33 cellular contexts compared by ENCODE assay signal in genomic region chr6:25980935-25981334, GRCh38. TPM values are rescaled to one million over a fixed set of nuclear protein-coding genes. Genes with fewer than 3 reads are reported as not detected.
DNase-seq lines count a peak whose midpoint lies in the region; ATAC-seq and TF ChIP-seq lines count a peak whose summit lies in the region.
"Had no signal": no experiment of that assay in that cellular context is flagged by ENCODE, and none has a peak within 500 bp of the region (broad histone marks: within the 10 kb centered on the region; RNA-seq: fewer than 3 reads in every experiment).

No MANE protein-coding gene starts in this region.

- H3K4me1 ChIP-seq in CD8-positive, alpha-beta T cell (ENCODE audit: insufficient read depth, low read length): no peaks in the 10 kb centered on the region
- H3K4me1 ChIP-seq in esophagus squamous epithelium: no peaks in the 10 kb centered on the region
- H3K4me1 ChIP-seq in HAP-1: peaks cover 14% of the 10 kb centered on the region
- H3K4me1 ChIP-seq: right lobe of liver, thyroid gland, vagina had no signal

- POLR2A ChIA-PET in CD8-positive, alpha-beta T cell (lab: Charles Lee): no interaction called here

- H3K27ac Mint-ChIP-seq in activated CD4-positive, alpha-beta T cell treated with anti-CD3 and anti-CD28 coated beads, Interleukin-2, amount 10 ng/mL, durations not matched to agents 24 days and 14 days: peak overlapping the region; percentile 43
- H3K27ac Mint-ChIP-seq in CD8-positive, alpha-beta T cell: peak overlapping the region; percentile 55
- H3K27ac Mint-ChIP-seq in central memory CD8-positive, alpha-beta T cell (ENCODE audit: low read depth): peak overlapping the region; percentile 17
- peak overlapping the region; percentile 18 to 72 for H3K27ac Mint-ChIP-seq in natural killer cell
- H3K27ac Mint-ChIP-seq: T-helper 1 cell treated with Interleukin-12 subunit alpha and Interleukin-12 subunit beta and Interleukin-4 antibody, amounts not matched to agents 30 μg/mL and 1 μg/mL, for 36 hours had no signal

- H3K4me1 Mint-ChIP-seq in activated CD4-positive, alpha-beta T cell treated with anti-CD3 and anti-CD28 coated beads, Interleukin-2, amount 10 ng/mL, durations not matched to agents 24 days and 14 days: peaks cover 19% of the 10 kb centered on the region
- peaks cover 20% of the 10 kb centered on the region for H3K4me1 Mint-ChIP-seq in CD8-positive, alpha-beta T cell (ENCODE audit: low read depth)
- peaks cover 42% of the 10 kb centered on the region for H3K4me1 Mint-ChIP-seq in central memory CD8-positive, alpha-beta T cell
- H3K4me1 Mint-ChIP-seq in natural killer cell: peaks cover 19 to 26% of the 10 kb centered on the region in 2 donors

- WGBS in esophagus squamous epithelium, 2 donors: 94 to 100% methylated on average over 2 of the region's 2 CpGs

- H3K27ac ChIP-seq in CD8-positive, alpha-beta T cell (ENCODE audit: low read depth, low read length): no peak overlapping the region
- no peak overlapping the region for H3K27ac ChIP-seq in esophagus squamous epithelium
- H3K27ac ChIP-seq: neutrophil, PC-9, right lobe of liver, SK-N-MC, thyroid gland, vagina had no signal

- no peaks in the 10 kb centered on the region for H3K9me3 Mint-ChIP-seq in activated CD4-positive, alpha-beta T cell treated with anti-CD3 and anti-CD28 coated beads, Interleukin-2, amount 10 ng/mL, durations not matched to agents 24 days and 14 days
- no peaks in the 10 kb centered on the region for H3K9me3 Mint-ChIP-seq in CD8-positive, alpha-beta T cell
- no peaks in the 10 kb centered on the region for H3K9me3 Mint-ChIP-seq in central memory CD8-positive, alpha-beta T cell
- H3K9me3 Mint-ChIP-seq in natural killer cell: no peaks in the 10 kb centered on the region
- H3K9me3 Mint-ChIP-seq: CD14-positive monocyte; T-helper 1 cell treated with Interleukin-12 subunit alpha and Interleukin-12 subunit beta and Interleukin-4 antibody, amounts not matched to agents 30 μg/mL and 1 μg/mL, for 36 hours had no signal

- no peaks in the 10 kb centered on the region for H3K27me3 ChIP-seq in CD8-positive, alpha-beta T cell (ENCODE audit: insufficient read depth, low read length)
- H3K27me3 ChIP-seq in esophagus squamous epithelium (no peaks in the 10 kb centered on the region), HAP-1 (ENCODE audit: low read depth) (no peaks in the 10 kb centered on the region)
- H3K27me3 ChIP-seq: neutrophil, right lobe of liver, thyroid gland, vagina had no signal

- H3K27me3 Mint-ChIP-seq in activated CD4-positive, alpha-beta T cell treated with anti-CD3 and anti-CD28 coated beads, Interleukin-2, amount 10 ng/mL, durations not matched to agents 24 days and 14 days: no peaks in the 10 kb centered on the region
- H3K27me3 Mint-ChIP-seq in CD8-positive, alpha-beta T cell (ENCODE audit: low read depth): no peaks in the 10 kb centered on the region
- no peaks in the 10 kb centered on the region for H3K27me3 Mint-ChIP-seq in central memory CD8-positive, alpha-beta T cell
- H3K27me3 Mint-ChIP-seq in natural killer cell (ENCODE audit: low read depth in 2 of 2): no peaks in the 10 kb centered on the region

- in situ Hi-C loops in HAP-1 (cut with MboI; ENCODE audit: low sequenced_read_pairs): no loop called here

- no peak overlapping the region for H3K4me3 Mint-ChIP-seq in activated CD4-positive, alpha-beta T cell treated with anti-CD3 and anti-CD28 coated beads, Interleukin-2, amount 10 ng/mL, durations not matched to agents 24 days and 14 days
- H3K4me3 Mint-ChIP-seq in CD8-positive, alpha-beta T cell: no peak overlapping the region
- no peak overlapping the region for H3K4me3 Mint-ChIP-seq in central memory CD8-positive, alpha-beta T cell
- no peak overlapping the region for H3K4me3 Mint-ChIP-seq in natural killer cell
- H3K4me3 Mint-ChIP-seq: CD14-positive monocyte; T-helper 1 cell treated with Interleukin-12 subunit alpha and Interleukin-12 subunit beta and Interleukin-4 antibody, amounts not matched to agents 30 μg/mL and 1 μg/mL, for 36 hours had no signal

- CTCF ChIA-PET in CD8-positive, alpha-beta T cell (lab: Charles Lee): interaction anchor here (0.9 to 5.2 kb wide), 3 partner anchors 12 to 32 kb away, joined by 3 to 29 read pairs (median 10); no protein-coding TSS in a partner anchor

- no peak for ATAC-seq in CD8-positive, alpha-beta T cell
- no peak for ATAC-seq in central memory CD8-positive, alpha-beta T cell (replicated peaks; ENCODE audit: extremely low read depth, poor library complexity, severe bottlenecking)
- no peak for ATAC-seq in natural killer cell
- ATAC-seq in left cardiac atrium: no peak
- ATAC-seq: esophagus mucosa, right lobe of liver had no signal

- no peak for TF ChIP-seq CTCF in CD8-positive, alpha-beta T cell (IDR thresholded peaks at IDR 0.05)
- TF ChIP-seq CTCF in natural killer cell (IDR thresholded peaks at IDR 0.05) (no peak), esophagus squamous epithelium (IDR thresholded peaks at IDR 0.05) (no peak)

- no peak overlapping the region for H3K4me3 ChIP-seq in CD8-positive, alpha-beta T cell (ENCODE audit: low read depth, low read length)
- H3K4me3 ChIP-seq in esophagus squamous epithelium: no peak overlapping the region
- no peak overlapping the region for H3K4me3 ChIP-seq in HAP-1
- H3K4me3 ChIP-seq: PC-9, right lobe of liver, SK-N-MC, thyroid gland, vagina had no signal

- H3K36me3 ChIP-seq in CD8-positive, alpha-beta T cell (ENCODE audit: insufficient read depth, low read length): peaks cover 40% of the 10 kb centered on the region
- H3K36me3 ChIP-seq in esophagus squamous epithelium: peaks cover 17 to 99% (median 20%) of the 10 kb centered on the region in 3 donors
- H3K36me3 ChIP-seq in HAP-1 (replicated peaks): peaks cover 18% of the 10 kb centered on the region

- no peak for DNase-seq in activated CD4-positive, alpha-beta T cell treated with anti-CD3 and anti-CD28 coated beads, Interleukin-2, amount 10 ng/mL, durations not matched to agents 24 days and 14 days
- DNase-seq in activated CD4-positive, alpha-beta T cell treated with anti-CD3 and anti-CD28 coated beads for 1 hour: no peak
- DNase-seq in CD8-positive, alpha-beta T cell: no peak
- no peak for DNase-seq in central memory CD8-positive, alpha-beta T cell (ENCODE audit: low spot score in 2 of 2)
- no peak for DNase-seq in natural killer cell
- DNase-seq in esophagus squamous epithelium (lab: John Stamatoyannopoulos, UW): no peak
- DNase-seq in left cardiac atrium: no peak
- no peak for DNase-seq in HAP-1 (ENCODE audit: low spot score in 2 of 2)
- DNase-seq: activated T-cell treated with anti-CD3 and anti-CD28 coated beads, Interleukin-2, amount 50 U/mL, for 48 hours; central memory CD4-positive, alpha-beta T cell; dermis blood vessel endothelial cell; foreskin fibroblast; head of caudate nucleus; Karpas-422; NCI-H1417 treated with DMSO at 0.1 percent for 48 hours; NCI-H2081; NCI-H226; NCI-H526 treated with DMSO at 0.1 percent for 48 hours; PC-9; right lobe of liver; stimulated activated CD8-positive, alpha-beta memory T cell treated with anti-CD3 and anti-CD28 coated beads, Interleukin-4, amount 100 ng/mL, for 48 hours; thyroid gland had no signal

- H3K36me3 Mint-ChIP-seq in activated CD4-positive, alpha-beta T cell treated with anti-CD3 and anti-CD28 coated beads, Interleukin-2, amount 10 ng/mL, durations not matched to agents 24 days and 14 days (ENCODE audit: low read depth): peaks cover 71% of the 10 kb centered on the region
- peaks cover 75% of the 10 kb centered on the region for H3K36me3 Mint-ChIP-seq in CD8-positive, alpha-beta T cell
- H3K36me3 Mint-ChIP-seq in central memory CD8-positive, alpha-beta T cell (ENCODE audit: insufficient read depth): peaks cover 65% of the 10 kb centered on the region
- peaks cover 32% of the 10 kb centered on the region for H3K36me3 Mint-ChIP-seq in natural killer cell

- intact Hi-C loops in activated CD4-positive, alpha-beta T cell treated with anti-CD3 and anti-CD28 coated beads, Interleukin-2, amount 10 ng/mL, durations not matched to agents 24 days and 14 days (cut with micrococcal nuclease): no loop called here
- intact Hi-C loops in CD8-positive, alpha-beta T cell (cut with DNase I, micrococcal nuclease): no loop called here
- intact Hi-C loops in natural killer cell (cut with micrococcal nuclease): no loop called here
- intact Hi-C loops in esophagus squamous epithelium (cut with DNase I): no loop called here
- intact Hi-C loops in left cardiac atrium (cut with DNase I): no loop called here

- no peaks in the 10 kb centered on the region for H3K9me3 ChIP-seq in CD8-positive, alpha-beta T cell (ENCODE audit: low read length)
- H3K9me3 ChIP-seq in esophagus squamous epithelium: no peaks in the 10 kb centered on the region
- H3K9me3 ChIP-seq in HAP-1: no peaks in the 10 kb centered on the region
- H3K9me3 ChIP-seq: neutrophil, right lobe of liver, thyroid gland, vagina had no signal

- no peak for TF ChIP-seq POLR2A in esophagus squamous epithelium (IDR thresholded peaks at IDR 0.05)

RNA-seq across cellular contexts. Expression of gene TRIM38, which starts 18.3 kb away (rescaled TPM):
- total RNA-seq in activated CD4-positive, alpha-beta T cell treated with anti-CD3 and anti-CD28 coated beads, Interleukin-2, amount 10 ng/mL, durations not matched to agents 24 days and 14 days: 23.0 and 24.5 TPM in 2 replicates
- total RNA-seq in CD8-positive, alpha-beta T cell: 10 to 100 TPM; 13.2 to 13.6 TPM
- total RNA-seq in natural killer cell (10 to 100 TPM; 25.5 to 30.5 (median 27.1) TPM), esophagus squamous epithelium (1 to 10 TPM; 7.7 to 9.0 (median 8.5) TPM), left cardiac atrium (1 to 10 TPM; 4.7 to 5.3 TPM)

RNA-seq across cellular contexts. Expression of gene SLC17A2, which starts 50.4 kb away (rescaled TPM):
- total RNA-seq in activated CD4-positive, alpha-beta T cell treated with anti-CD3 and anti-CD28 coated beads, Interleukin-2, amount 10 ng/mL, durations not matched to agents 24 days and 14 days: 0.14 TPM in 1 of 2 replicates, not detected in the other
- not detected for total RNA-seq in CD8-positive, alpha-beta T cell
- total RNA-seq in natural killer cell: not detected
- not detected for total RNA-seq in esophagus squamous epithelium
- total RNA-seq in left cardiac atrium: not detected
- total RNA-seq: A172; activated CD8-positive, alpha-beta memory T cell treated with anti-CD3 and anti-CD28 coated beads for 36 hours; dermis blood vessel endothelial cell; esophagus mucosa; kidney epithelial cell; lung microvascular endothelial cell; PC-9; posterior vena cava; thyroid gland; vagina had no signal
